1 cellular context compared by ENCODE assay signal in genomic region chr5:109849478-109850088, GRCh38.
TF ChIP-seq lines count a peak whose summit lies in the region.

No MANE protein-coding gene starts in this region.

TF ChIP-seq in K562, 482 proteins besides CTCF, POLR2A, EP300 and RAD21 (continued from another document):
- TF ChIP-seq ZBTB40 (IDR thresholded peaks at IDR 0.05), result peak; percentile 35; the same call in 1 of the 2 replicates
- TF ChIP-seq ZBTB40 (CRISPR knock-in tag; IDR thresholded peaks at IDR 0.05), result no peak
TF ChIP-seq in K562: peak in this region for 1.
